ENCODE assay signal across 9 cellular contexts in the genomic region with DNA sequence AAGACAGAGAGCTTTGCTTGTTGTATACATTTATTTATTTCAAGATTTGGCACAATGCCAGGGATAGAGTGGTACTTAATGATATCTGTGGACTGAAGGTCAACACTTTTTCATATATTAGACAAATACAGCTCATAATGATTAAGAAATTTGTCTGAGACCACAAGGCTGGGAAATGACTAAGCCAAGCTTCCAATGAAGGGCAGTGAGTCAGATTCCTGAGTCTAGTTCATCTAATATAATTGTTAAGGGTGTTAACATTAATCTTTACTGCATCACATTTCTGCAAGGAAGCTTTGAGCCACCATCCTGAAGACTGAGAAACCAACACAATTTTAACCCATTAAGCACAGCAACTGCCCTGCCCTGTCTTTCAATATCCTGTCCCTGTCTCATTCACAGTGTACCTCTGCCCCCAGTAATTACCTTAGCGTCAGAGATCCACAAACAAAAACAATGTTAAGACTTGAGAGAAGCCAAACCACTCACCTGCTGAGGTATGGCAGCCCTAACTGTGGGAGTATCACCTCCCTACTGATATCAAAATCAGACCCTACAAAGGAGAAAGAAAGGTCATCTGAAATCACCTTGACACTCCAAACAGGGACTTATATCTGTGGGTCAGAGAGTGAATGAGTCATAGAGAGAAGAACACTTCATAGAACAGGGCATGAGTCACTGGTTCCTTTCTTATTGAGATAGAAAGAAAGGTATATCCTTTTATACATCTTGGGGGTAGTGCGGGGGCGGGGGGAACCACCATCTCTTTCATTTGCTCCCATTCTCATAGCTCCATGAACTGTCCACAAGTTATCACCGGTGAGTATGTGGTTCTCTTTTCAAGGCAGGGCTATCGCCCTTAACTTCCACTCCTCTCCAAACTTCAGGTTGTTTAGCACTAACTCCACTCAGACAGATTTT.
DNase-seq lines count a peak whose midpoint lies in the region; ATAC-seq and TF ChIP-seq lines count a peak whose summit lies in the region.
"Had no signal": no experiment of that assay in that cellular context is flagged by ENCODE, and none has a peak within 500 bp of the region (broad histone marks: within the 10 kb centered on the region; RNA-seq: fewer than 3 reads in every experiment).

No MANE protein-coding gene starts in this region.

- peak; percentile 94 for ATAC-seq in activated CD4-positive, alpha-beta T cell treated with anti-CD3 and anti-CD28 coated beads for 36 hours
- ATAC-seq in HG02678 (IDR thresholded peaks at IDR 0.05; ENCODE audit: unreplicated experiment) = peak; percentile 95

- peak overlapping the region; percentile 77 for H3K27ac Mint-ChIP-seq in activated CD4-positive, alpha-beta T cell treated with anti-CD3 and anti-CD28 coated beads for 36 hours

- H3K79me2 ChIP-seq in OCI-LY3 (ENCODE audit: low read length) = no peaks in the 10 kb centered on the region

- H3K27me3 ChIP-seq in OCI-LY3 (ENCODE audit: low read depth, low read length) = peaks cover 12% of the 10 kb centered on the region; the same call in 1 of the 2 replicates
- H3K27me3 ChIP-seq: BLaER1 had no signal

- peak overlapping the region; percentile 62 for H3K4me2 ChIP-seq in OCI-LY3 (ENCODE audit: low read length)
- H3K4me2 ChIP-seq: BLaER1 had no signal

- peaks cover 14% of the 10 kb centered on the region for H3K4me1 Mint-ChIP-seq in activated CD4-positive, alpha-beta T cell treated with anti-CD3 and anti-CD28 coated beads for 36 hours

- TF ChIP-seq CTCF in OCI-LY3 (IDR thresholded peaks at IDR 0.05; ENCODE audit: low read depth, low read length) = no peak

- no peak overlapping the region for H3K4me3 Mint-ChIP-seq in activated CD4-positive, alpha-beta T cell treated with anti-CD3 and anti-CD28 coated beads for 36 hours

- H3K9me3 Mint-ChIP-seq in activated CD4-positive, alpha-beta T cell treated with anti-CD3 and anti-CD28 coated beads for 36 hours (ENCODE audit: low read depth) = peaks cover 1% of the 10 kb centered on the region

- peaks cover 14% of the 10 kb centered on the region for H3K4me1 ChIP-seq in OCI-LY3 (ENCODE audit: low read length)

- POLR2A ChIA-PET in activated CD4-positive, alpha-beta T cell treated with anti-CD3 and anti-CD28 coated beads for 36 hours (lab: Charles Lee) = no interaction called here

- peak overlapping the region; percentile 28; the same call in 1 of the 2 replicates for H3K4me3 ChIP-seq in OCI-LY3 (ENCODE audit: low read length)
- H3K4me3 ChIP-seq: BLaER1 had no signal

- no peak overlapping the region for H3K9ac ChIP-seq in OCI-LY3 (ENCODE audit: low read length)
- H3K9ac ChIP-seq: BLaER1 had no signal

- no peak overlapping the region for H3K27ac ChIP-seq in OCI-LY3 (ENCODE audit: low read length)
- H3K27ac ChIP-seq: BLaER1 had no signal

- peak; percentile 77 for DNase-seq in activated CD4-positive, alpha-beta T cell treated with anti-CD3 and anti-CD28 coated beads for 36 hours
- DNase-seq in activated CD4-positive, alpha-beta T cell treated with anti-CD3 and anti-CD28 coated beads for 1 hour = no peak
- DNase-seq in fibroblast of gingiva (ENCODE audit: low read depth) (peak; percentile 67), NCI-H345 (lab: John Stamatoyannopoulos, UW) (no peak), hypothalamus (lab: John Stamatoyannopoulos, UW) (no peak)
- peak; percentile 6 to 29 for DNase-seq in stimulated activated CD4-positive, alpha-beta T cell treated with anti-CD3 and anti-CD28 coated beads, Interleukin-2, amount 100 ng/mL, for 48 hours

- H3K36me3 ChIP-seq in OCI-LY3 (replicated peaks; ENCODE audit: low read depth, low read length) = no peaks in the 10 kb centered on the region
- H3K36me3 ChIP-seq: BLaER1 had no signal

- no peaks in the 10 kb centered on the region for H3K9me3 ChIP-seq in OCI-LY3 (ENCODE audit: insufficient read depth, low read length)

- H4K20me1 ChIP-seq in OCI-LY3 (ENCODE audit: insufficient read depth, low read length) = no peaks in the 10 kb centered on the region; the same call in 1 of the 2 replicates
- H4K20me1 ChIP-seq: BLaER1 had no signal

- no peaks in the 10 kb centered on the region for H3K36me3 Mint-ChIP-seq in activated CD4-positive, alpha-beta T cell treated with anti-CD3 and anti-CD28 coated beads for 36 hours (ENCODE audit: low read depth)

- peaks cover 8% of the 10 kb centered on the region for H3K27me3 Mint-ChIP-seq in activated CD4-positive, alpha-beta T cell treated with anti-CD3 and anti-CD28 coated beads for 36 hours

- H2AFZ ChIP-seq in OCI-LY3 (ENCODE audit: low read depth, low read length) = no peak overlapping the region

- CTCF ChIA-PET in activated CD4-positive, alpha-beta T cell treated with anti-CD3 and anti-CD28 coated beads for 36 hours (lab: Charles Lee) = no interaction called here

- intact Hi-C loops in activated CD4-positive, alpha-beta T cell treated with anti-CD3 and anti-CD28 coated beads for 36 hours (cut with DNase I, micrococcal nuclease) = loop anchor here (1.0 to 10.0 kb wide), 4 partner anchors 29 to 511 kb away; no protein-coding TSS in a partner anchor

Comparison
In these comparisons a context has a peak if more than half of its experiments do, and no peak if none do; other contexts are left out.
1. DNase-seq: peak in activated CD4-positive, alpha-beta T cell treated with anti-CD3 and anti-CD28 coated beads for 36 hours (single experiment), fibroblast of gingiva (single experiment) and stimulated activated CD4-positive, alpha-beta T cell treated with anti-CD3 and anti-CD28 coated beads, Interleukin-2, amount 100 ng/mL, for 48 hours (2 of 2); none in activated CD4-positive, alpha-beta T cell treated with anti-CD3 and anti-CD28 coated beads for 1 hour (single experiment), NCI-H345 (single experiment) and hypothalamus (0 of 51).